In genomic region chr5:145945620-145946111, GRCh38 we compare ENCODE assay signal across 1 cellular context.
TF ChIP-seq lines count a peak whose summit lies in the region.

No MANE protein-coding gene starts in this region.

TF ChIP-seq in HepG2, 621 proteins besides CTCF, POLR2A, EP300 and RAD21 (continued from another document):
- TF ChIP-seq RNF219 (CRISPR knock-in tag; IDR thresholded peaks at IDR 0.05) (no peak), ZNF205 (CRISPR knock-in tag; IDR thresholded peaks at IDR 0.05) (no peak), MIER3 (CRISPR knock-in tag; IDR thresholded peaks at IDR 0.05; ENCODE audit: borderline replicate concordance) (no peak), ZNF138 (CRISPR knock-in tag; IDR thresholded peaks at IDR 0.05; ENCODE audit: low read depth) (no peak), SOX5 (CRISPR knock-in tag; IDR thresholded peaks at IDR 0.05; ENCODE audit: borderline replicate concordance) (no peak), ZNF879 (CRISPR knock-in tag; IDR thresholded peaks at IDR 0.05) (no peak), SETDB1 (CRISPR knock-in tag; IDR thresholded peaks at IDR 0.05; ENCODE audit: borderline replicate concordance) (no peak)
